Comparison of ENCODE assay signal across 1 cellular context in genomic region chr22:18110944-18111758, GRCh38.
TF ChIP-seq lines count a peak whose summit lies in the region.

No MANE protein-coding gene starts in this region.

TF ChIP-seq in GM23338, 12 proteins besides CTCF, POLR2A, EP300 and RAD21 (continued from another document):
- TF ChIP-seq ZNF462 (CRISPR knock-in tag; IDR thresholded peaks at IDR 0.05), result no peak
- no peak for TF ChIP-seq ETS1 (IDR thresholded peaks at IDR 0.05)
TF ChIP-seq in GM23338: peak in this region for 0.
